Comparison of ENCODE assay signal across 9 cellular contexts in genomic region chr7:43585521-43585920, GRCh38. TPM values are rescaled to one million over a fixed set of nuclear protein-coding genes. Genes with fewer than 3 reads are reported as not detected.
DNase-seq lines count a peak whose midpoint lies in the region; ATAC-seq and TF ChIP-seq lines count a peak whose summit lies in the region.
"Had no signal": no experiment of that assay in that cellular context is flagged by ENCODE, and none has a peak within 500 bp of the region (broad histone marks: within the 10 kb centered on the region; RNA-seq: fewer than 3 reads in every experiment).

No MANE protein-coding gene starts in this region.

- ATAC-seq in activated CD8-positive, alpha-beta T cell treated with anti-CD3 and anti-CD28 coated beads, Interleukin-2, amount 10 ng/mL, durations not matched to agents 7 days and 5 days = no peak
- ATAC-seq in left lung = peak; percentile 27
- ATAC-seq in HG03520 (IDR thresholded peaks at IDR 0.05; ENCODE audit: unreplicated experiment) = no peak
- no peak for ATAC-seq in HG02884 (IDR thresholded peaks at IDR 0.05; ENCODE audit: unreplicated experiment)

- H3K27me3 Mint-ChIP-seq in activated CD8-positive, alpha-beta T cell treated with anti-CD3 and anti-CD28 coated beads, Interleukin-2, amount 10 ng/mL, durations not matched to agents 7 days and 5 days (ENCODE audit: low read depth) = peaks cover 18% of the 10 kb centered on the region

- H3K4me3 ChIP-seq in AG04450 (ENCODE audit: low read depth, low read length) (peak overlapping the region; percentile 90), HL-60 (replicated peaks; ENCODE audit: insufficient read depth, low read length) (no peak overlapping the region), left lung (peak overlapping the region in 1 of 2 donors; percentile 86), HAP-1 (no peak overlapping the region)

- in situ Hi-C loops in HAP-1 (cut with MboI; ENCODE audit: low sequenced_read_pairs) = loop anchor here (25.0 kb wide), 1 partner anchor 252 kb away; no protein-coding TSS in a partner anchor

- peaks cover 44% of the 10 kb centered on the region for H3K4me1 Mint-ChIP-seq in activated CD8-positive, alpha-beta T cell treated with anti-CD3 and anti-CD28 coated beads, Interleukin-2, amount 10 ng/mL, durations not matched to agents 7 days and 5 days (ENCODE audit: low read depth)

- no peaks in the 10 kb centered on the region for H3K9me3 Mint-ChIP-seq in activated CD8-positive, alpha-beta T cell treated with anti-CD3 and anti-CD28 coated beads, Interleukin-2, amount 10 ng/mL, durations not matched to agents 7 days and 5 days (ENCODE audit: insufficient read depth)

- intact Hi-C loops in left lung (cut with DNase I) = loop anchor here in 1 of 2 donors (10.0 kb wide), 1 partner anchor 259 kb away; no protein-coding TSS in a partner anchor

- H3K4me1 ChIP-seq in left lung (peaks cover 4 to 53% of the 10 kb centered on the region in 2 donors), HAP-1 (peaks cover 5% of the 10 kb centered on the region; the same call in 1 of the 2 replicates)

- H3K4me3 Mint-ChIP-seq in activated CD8-positive, alpha-beta T cell treated with anti-CD3 and anti-CD28 coated beads, Interleukin-2, amount 10 ng/mL, durations not matched to agents 7 days and 5 days = peak overlapping the region; percentile 97

- no peaks in the 10 kb centered on the region for H3K27me3 ChIP-seq in AG04450 (ENCODE audit: control insufficient read depth, insufficient read depth, low read length)
- H3K27me3 ChIP-seq in HL-60 (ENCODE audit: insufficient read depth, poor library complexity, severe bottlenecking) = no peaks in the 10 kb centered on the region
- H3K27me3 ChIP-seq in left lung = peaks cover 7 to 8% of the 10 kb centered on the region in 2 donors
- peaks cover 18% of the 10 kb centered on the region for H3K27me3 ChIP-seq in HAP-1 (ENCODE audit: low read depth)

- CTCF ChIA-PET in AG04450 (lab: Charles Lee) = interaction anchor here (0.7 to 8.3 kb wide), 4 partner anchors 10 to 253 kb away, joined by 4 to 456 read pairs (median 12); no protein-coding TSS in a partner anchor
- CTCF ChIA-PET in activated CD8-positive, alpha-beta T cell treated with anti-CD3 and anti-CD28 coated beads, Interleukin-2, amount 10 ng/mL, durations not matched to agents 7 days and 5 days (lab: Charles Lee) = interaction anchor here (1.5 to 9.4 kb wide), 8 partner anchors 13 to 253 kb away, joined by 3 to 508 read pairs (median 66); no protein-coding TSS in a partner anchor

- H3K9me3 ChIP-seq in AG04450 (ENCODE audit: control insufficient read depth, insufficient read depth, low read length) (no peaks in the 10 kb centered on the region; the same call in 1 of the 2 replicates), left lung (no peaks in the 10 kb centered on the region), HAP-1 (no peaks in the 10 kb centered on the region)

- no peaks in the 10 kb centered on the region for H3K36me3 ChIP-seq in left lung
- no peaks in the 10 kb centered on the region for H3K36me3 ChIP-seq in HAP-1 (replicated peaks)

- H3K27ac Mint-ChIP-seq in activated CD8-positive, alpha-beta T cell treated with anti-CD3 and anti-CD28 coated beads, Interleukin-2, amount 10 ng/mL, durations not matched to agents 7 days and 5 days = peak overlapping the region; percentile 99

- H3K27ac ChIP-seq in AG04450 (ENCODE audit: low read depth, low read length) = no peak overlapping the region
- H3K27ac ChIP-seq in HL-60 (replicated peaks) = peak overlapping the region; percentile 82; the same call in 1 of the 2 replicates
- H3K27ac ChIP-seq in left lung = peak overlapping the region; percentile 2 to 92

- peaks cover 46% of the 10 kb centered on the region for H3K36me3 Mint-ChIP-seq in activated CD8-positive, alpha-beta T cell treated with anti-CD3 and anti-CD28 coated beads, Interleukin-2, amount 10 ng/mL, durations not matched to agents 7 days and 5 days (ENCODE audit: low read depth)

- POLR2A ChIA-PET in AG04450 (lab: Yijun Ruan, JAX) = interaction anchor here (0.5 to 2.4 kb wide), 5 partner anchors 13 to 448 kb away, joined by 3 to 8 read pairs (median 5); no protein-coding TSS in a partner anchor
- POLR2A ChIA-PET in activated CD8-positive, alpha-beta T cell treated with anti-CD3 and anti-CD28 coated beads, Interleukin-2, amount 10 ng/mL, durations not matched to agents 7 days and 5 days (lab: Charles Lee) = interaction anchor here (0.8 to 8.1 kb wide), 5 partner anchors 28 to 144 kb away, joined by 3 to 142 read pairs (median 6); no protein-coding TSS in a partner anchor

- TF ChIP-seq CTCF in AG04450 (IDR thresholded peaks at IDR 0.05; ENCODE audit: low read depth, low read length) (no peak), HL-60 (IDR thresholded peaks at IDR 0.05; ENCODE audit: insufficient read depth, low read length) (no peak), left lung (IDR thresholded peaks at IDR 0.05) (no peak)

- DNase-seq in AG04450 (ENCODE audit: low read depth, low spot score) (no peak), HL-60 (ENCODE audit: low read depth in 1 of 2, low spot score in 1 of 2) (peak; percentile 70 to 91), left lung (no peak), hippocampal formation (lab: John Stamatoyannopoulos, UW) (no peak), HAP-1 (ENCODE audit: low spot score in 2 of 2) (no peak)
- DNase-seq in activated CD8-positive, alpha-beta T cell treated with anti-CD3 and anti-CD28 coated beads, Interleukin-2, amount 10 ng/mL, durations not matched to agents 7 days and 5 days = no peak
- DNase-seq: NCI-H1694 treated with DMSO at 0.1 percent for 48 hours had no signal

RNA-seq across cellular contexts. Expression of gene STK17A, which starts 2.6 kb away (rescaled TPM):
- polyA plus RNA-seq in AG04450 (2011; rRNA removed) = 29.5 and 39.7 TPM in 2 replicates
- polyA minus RNA-seq in AG04450 (2011; rRNA and poly(A)+ RNA removed) = 9.3 and 15.2 TPM in 2 replicates
- total RNA-seq in activated CD8-positive, alpha-beta T cell treated with anti-CD3 and anti-CD28 coated beads, Interleukin-2, amount 10 ng/mL, durations not matched to agents 7 days and 5 days = 10 to 100 TPM; 67.9 to 69.0 TPM
- 10 to 100 TPM; 34.9 to 38.4 TPM for total RNA-seq in left lung

Comparison
In these comparisons a context has a peak if more than half of its experiments do, and no peak if none do; other contexts are left out.
1. DNase-seq: peak in HL-60 (2 of 2); none in AG04450 (single experiment), activated CD8-positive, alpha-beta T cell treated with anti-CD3 and anti-CD28 coated beads, Interleukin-2, amount 10 ng/mL, durations not matched to agents 7 days and 5 days (single experiment), left lung (0 of 2), hippocampal formation (0 of 2) and HAP-1 (0 of 2).